In genomic region chr18:64983497-64984238, GRCh38 we compare ENCODE assay signal across 16 cellular contexts.
A peak's percentile ranks its signal among the peaks of the same experiment; 100 is the strongest.
DNase-seq lines count a peak whose midpoint lies in the region; ATAC-seq and TF ChIP-seq lines count a peak whose summit lies in the region.
"Had no signal": no experiment of that assay in that cellular context is flagged by ENCODE, and none has a peak within 500 bp of the region (broad histone marks: within the 10 kb centered on the region; RNA-seq: fewer than 3 reads in every experiment).

No MANE protein-coding gene starts in this region.

- H3K9me3 Mint-ChIP-seq in stimulated activated effector memory CD8-positive, alpha-beta T cell treated with anti-CD3 and anti-CD28 coated beads, Interleukin-12 subunit alpha, Interleukin-12 subunit beta, amount 100 ng/mL, for 72 hours: peaks cover 17% of the 10 kb centered on the region

- no peak overlapping the region for H4K8ac ChIP-seq in neuronal stem cell (ENCODE audit: low read depth, low read length)

- H2BK12ac ChIP-seq in neuronal stem cell (ENCODE audit: low read length): no peak overlapping the region

- H3K27me3 ChIP-seq in PC-9 (ENCODE audit: insufficient read depth, low read depth) (no peaks in the 10 kb centered on the region), neuronal stem cell (ENCODE audit: control insufficient read depth in 3 of 3, insufficient read depth in 3 of 3, low read depth in 1 of 3, low read length in 3 of 3) (no peaks in the 10 kb centered on the region)
- H3K27me3 ChIP-seq: BLaER1 had no signal

- no peak overlapping the region for H3K4me3 Mint-ChIP-seq in stimulated activated effector memory CD8-positive, alpha-beta T cell treated with anti-CD3 and anti-CD28 coated beads, Interleukin-12 subunit alpha, Interleukin-12 subunit beta, amount 100 ng/mL, for 72 hours
- H3K4me3 Mint-ChIP-seq: CD14-positive monocyte; CD4-positive, alpha-beta memory T cell; H9 had no signal

- ATAC-seq in left cardiac atrium (peak; percentile 16 to 23), left ventricle myocardium superior (no peak), omental fat pad (ENCODE audit: low FRiP score) (no peak), HG02885 (IDR thresholded peaks at IDR 0.05; ENCODE audit: poor library complexity, unreplicated experiment) (no peak)
- ATAC-seq in stimulated activated effector memory CD8-positive, alpha-beta T cell treated with anti-CD3 and anti-CD28 coated beads, Interleukin-12 subunit alpha, Interleukin-12 subunit beta, amount 100 ng/mL, for 72 hours: peak; percentile 31
- ATAC-seq: HepG2 had no signal

- DNase-seq in left cardiac atrium (no peak), left ventricle myocardium superior (no peak), PC-9 (no peak), neuronal stem cell (ENCODE audit: low spot score) (no peak), omental fat pad (ENCODE audit: low spot score) (no peak)
- DNase-seq in stimulated activated effector memory CD8-positive, alpha-beta T cell treated with anti-CD3 and anti-CD28 coated beads, Interleukin-12 subunit alpha, Interleukin-12 subunit beta, amount 100 ng/mL, for 72 hours (ENCODE audit: low spot score in 2 of 2): no peak
- DNase-seq: 8988T; CD4-positive, alpha-beta memory T cell; DMS153; DMS79; GF-D8; H9 had no signal

- no peaks in the 10 kb centered on the region for H3K4me1 ChIP-seq in PC-9 (replicated peaks; ENCODE audit: insufficient read depth)
- H3K4me1 ChIP-seq in neuronal stem cell (ENCODE audit: control insufficient read depth in 2 of 2, insufficient read depth in 1 of 2, low read depth in 1 of 2, low read length in 2 of 2): no peaks in the 10 kb centered on the region

- H3K18ac ChIP-seq in neuronal stem cell (ENCODE audit: low read length): no peak overlapping the region

- H3F3A ChIP-seq in PC-9 (ENCODE audit: insufficient read depth, low read depth): no peaks in the 10 kb centered on the region

- H3K27ac ChIP-seq in PC-9 (no peak overlapping the region), neuronal stem cell (replicated peaks; ENCODE audit: low read length) (no peak overlapping the region)
- H3K27ac ChIP-seq: BLaER1 had no signal

- CTCF ChIA-PET in PC-9 (lab: Charles Lee): no interaction called here

- H3K79me1 ChIP-seq in neuronal stem cell (ENCODE audit: low read depth, low read length): no peaks in the 10 kb centered on the region

- H3K4me2 ChIP-seq in PC-9 (no peak overlapping the region), neuronal stem cell (ENCODE audit: insufficient read depth, low read length, poor library complexity, severe bottlenecking) (no peak overlapping the region)
- H3K4me2 ChIP-seq: BLaER1 had no signal

- H4K20me1 ChIP-seq in PC-9 (ENCODE audit: insufficient read depth): no peaks in the 10 kb centered on the region
- H4K20me1 ChIP-seq: BLaER1 had no signal

- H2BK5ac ChIP-seq in neuronal stem cell (ENCODE audit: low read length): no peak overlapping the region

- H3K14ac ChIP-seq in neuronal stem cell (ENCODE audit: low read length): no peak overlapping the region

- H3K36me3 ChIP-seq in PC-9 (ENCODE audit: low read depth) (no peaks in the 10 kb centered on the region), neuronal stem cell (replicated peaks in 1 of 2; ENCODE audit: control insufficient read depth in 2 of 2, insufficient read depth in 2 of 2, low read length in 2 of 2) (no peaks in the 10 kb centered on the region)
- H3K36me3 ChIP-seq: BLaER1 had no signal

- TF ChIP-seq CTCF in PC-9 (conservative IDR thresholded peaks at IDR 0.05) (no peak), omental fat pad (IDR thresholded peaks at IDR 0.05) (no peak)

- no peaks in the 10 kb centered on the region for H3K4me1 Mint-ChIP-seq in stimulated activated effector memory CD8-positive, alpha-beta T cell treated with anti-CD3 and anti-CD28 coated beads, Interleukin-12 subunit alpha, Interleukin-12 subunit beta, amount 100 ng/mL, for 72 hours
- H3K4me1 Mint-ChIP-seq: CD14-positive monocyte; CD4-positive, alpha-beta memory T cell; H9 had no signal

- H3K36me3 Mint-ChIP-seq in stimulated activated effector memory CD8-positive, alpha-beta T cell treated with anti-CD3 and anti-CD28 coated beads, Interleukin-12 subunit alpha, Interleukin-12 subunit beta, amount 100 ng/mL, for 72 hours: no peaks in the 10 kb centered on the region
- H3K36me3 Mint-ChIP-seq: CD14-positive monocyte; CD4-positive, alpha-beta memory T cell had no signal

- POLR2A ChIA-PET in PC-9 (lab: Charles Lee; ENCODE audit: unreplicated experiment): no interaction called here

- peak overlapping the region; percentile 75 for H2AK5ac ChIP-seq in neuronal stem cell (ENCODE audit: low read depth, low read length)

- H3K4me3 ChIP-seq in PC-9 (no peak overlapping the region), neuronal stem cell (ENCODE audit: low read length in 2 of 2) (no peak overlapping the region)
- H3K4me3 ChIP-seq: BLaER1 had no signal

- H3K23ac ChIP-seq in neuronal stem cell (ENCODE audit: low read depth, low read length, poor library complexity): peak overlapping the region; percentile 43

- no peaks in the 10 kb centered on the region for H3K9me3 ChIP-seq in PC-9 (ENCODE audit: insufficient read depth, low read depth)
- H3K9me3 ChIP-seq in neuronal stem cell (replicated peaks in 1 of 2; ENCODE audit: control insufficient read depth in 2 of 2, insufficient read depth in 1 of 2, low read depth in 1 of 2, low read length in 2 of 2): peaks cover 5 to 8% of the 10 kb centered on the region in 2 donors

- no peak overlapping the region for H4K91ac ChIP-seq in neuronal stem cell (ENCODE audit: low read depth, low read length, poor library complexity)

- BruUV-seq in PC-9 (replicated peaks; lab: Mats Ljungman, UMichigan): no TSS peak

- H3K27ac Mint-ChIP-seq in stimulated activated effector memory CD8-positive, alpha-beta T cell treated with anti-CD3 and anti-CD28 coated beads, Interleukin-12 subunit alpha, Interleukin-12 subunit beta, amount 100 ng/mL, for 72 hours: no peak overlapping the region
- H3K27ac Mint-ChIP-seq: CD14-positive monocyte; CD4-positive, alpha-beta memory T cell; H9 had no signal

- WGBS in neuronal stem cell (ENCODE audit: extremely low coverage in 2 of 2, insufficient read length in 2 of 2, insufficient replicate concordance in 1 of 2), 2 donors: no CpG with 5 or more reads among the region's 14 CpGs

- intact Hi-C loops in left cardiac atrium (cut with DNase I): no loop called here
- intact Hi-C loops in left ventricle myocardium superior (cut with micrococcal nuclease): no loop called here
- intact Hi-C loops in PC-9 (cut with micrococcal nuclease; ENCODE audit: unreplicated experiment): no loop called here

- H2BK120ac ChIP-seq in neuronal stem cell (ENCODE audit: low read depth, low read length): no peak overlapping the region

- no peak overlapping the region for H3K4ac ChIP-seq in neuronal stem cell (ENCODE audit: low read length)

- H3K79me2 ChIP-seq in PC-9 (ENCODE audit: low read depth): no peaks in the 10 kb centered on the region

- H2BK15ac ChIP-seq in neuronal stem cell (ENCODE audit: low read length): no peak overlapping the region

- H3K9ac ChIP-seq in neuronal stem cell (ENCODE audit: low read depth, low read length, poor library complexity): no peak overlapping the region
- H3K9ac ChIP-seq: BLaER1 had no signal

- no peaks in the 10 kb centered on the region for H3K9me2 ChIP-seq in PC-9 (ENCODE audit: insufficient read depth)

- peak overlapping the region; percentile 52; the same call in 1 of the 2 replicates for H2AFZ ChIP-seq in PC-9
- peak overlapping the region; percentile 17 for H2AFZ ChIP-seq in neuronal stem cell (ENCODE audit: low read length)

Comparison
In these comparisons a context has a peak if more than half of its experiments do, and no peak if none do; other contexts are left out.
1. ATAC-seq: peak in left cardiac atrium (2 of 2) and stimulated activated effector memory CD8-positive, alpha-beta T cell treated with anti-CD3 and anti-CD28 coated beads, Interleukin-12 subunit alpha, Interleukin-12 subunit beta, amount 100 ng/mL, for 72 hours (single experiment); none in left ventricle myocardium superior (single experiment), omental fat pad (single experiment) and HG02885 (single experiment).